ENCODE assay signal across 8 cellular contexts in genomic region chr11:94897330-94897768, GRCh38.
DNase-seq lines count a peak whose midpoint lies in the region; ATAC-seq and TF ChIP-seq lines count a peak whose summit lies in the region.

No MANE protein-coding gene starts in this region.

- WGBS in liver, result 0% methylated on average over 1 of the region's 1 CpG

- no peaks in the 10 kb centered on the region for H3K36me3 ChIP-seq in SK-N-MC (ENCODE audit: insufficient read depth, low read length)
- H3K36me3 ChIP-seq in liver (ENCODE audit: control insufficient read depth in 4 of 4, insufficient read depth in 3 of 4, low read depth in 1 of 4, low read length in 3 of 4), result no peaks in the 10 kb centered on the region

- TF ChIP-seq CTCF in liver (IDR thresholded peaks at IDR 0.05; ENCODE audit: low read depth, low read length, missing input control), result peak; percentile 82

- TF ChIP-seq RAD21 in liver (IDR thresholded peaks at IDR 0.05), result peak; percentile 92 to 97

- ATAC-seq in GM19351 (IDR thresholded peaks at IDR 0.05; ENCODE audit: unreplicated experiment) (peak; percentile 79), GM18520 (IDR thresholded peaks at IDR 0.05; ENCODE audit: unreplicated experiment) (no peak)

- H3K4me1 ChIP-seq in liver (ENCODE audit: control insufficient read depth in 4 of 4, insufficient read depth in 4 of 4, low read length in 3 of 4), result no peaks in the 10 kb centered on the region

- H3K9me3 ChIP-seq in SK-N-MC (ENCODE audit: low read depth, low read length) (no peaks in the 10 kb centered on the region), liver (ENCODE audit: control insufficient read depth in 4 of 4, low read length in 3 of 4) (no peaks in the 10 kb centered on the region)

- H3K27ac ChIP-seq in SK-N-MC, result no peak overlapping the region
- no peak overlapping the region for H3K27ac ChIP-seq in liver (ENCODE audit: low read depth in 1 of 2, low read length in 2 of 2)

- H3K27me3 ChIP-seq in liver (ENCODE audit: control insufficient read depth in 4 of 4, insufficient read depth in 4 of 4, low read length in 3 of 4), result no peaks in the 10 kb centered on the region

- no peak overlapping the region for H3K4me3 ChIP-seq in SK-N-MC
- H3K4me3 ChIP-seq in liver (ENCODE audit: low read depth in 1 of 3, low read length in 3 of 3), result no peak overlapping the region

- peak; percentile 29 for DNase-seq in COR-L47 (lab: John Stamatoyannopoulos, UW)
- peak; percentile 40 for DNase-seq in LHCN-M2 (ENCODE audit: low read depth)
- peak; percentile 12 for DNase-seq in SK-N-MC (ENCODE audit: low read depth, low spot score)
- DNase-seq in central memory CD4-positive, alpha-beta T cell, result peak; percentile 6
- peak; percentile 1 for DNase-seq in stimulated activated naive CD4-positive, alpha-beta T cell treated with Interleukin-2 at 50 U/mL for 16 hours (lab: John Stamatoyannopoulos, UW)

- H3K9ac ChIP-seq in SK-N-MC (ENCODE audit: insufficient read length), result no peak overlapping the region
- H3K9ac ChIP-seq in liver (ENCODE audit: low read depth in 1 of 2, low read length in 2 of 2), result no peak overlapping the region

TF ChIP-seq in liver, 16 proteins besides CTCF, POLR2A, EP300 and RAD21:
- TF ChIP-seq YY1 (IDR thresholded peaks at IDR 0.05), result no peak
- TF ChIP-seq JUND (IDR thresholded peaks at IDR 0.05), result no peak
- no peak for TF ChIP-seq ZBTB33 (IDR thresholded peaks at IDR 0.05)
- no peak for TF ChIP-seq EGR1 (IDR thresholded peaks at IDR 0.05; ENCODE audit: low read depth in 2 of 2)
- no peak for TF ChIP-seq HNF4A (conservative IDR thresholded peaks at IDR 0.05)
